23 cellular contexts compared by ENCODE assay signal in genomic region chr14:30580616-30581282, GRCh38. TPM values are rescaled to one million over a fixed set of nuclear protein-coding genes. Genes with fewer than 3 reads are reported as not detected.
A peak's percentile ranks its signal among the peaks of the same experiment; 100 is the strongest.
DNase-seq lines count a peak whose midpoint lies in the region; ATAC-seq and TF ChIP-seq lines count a peak whose summit lies in the region.
"Had no signal": no experiment of that assay in that cellular context is flagged by ENCODE, and none has a peak within 500 bp of the region (broad histone marks: within the 10 kb centered on the region; RNA-seq: fewer than 3 reads in every experiment).

No MANE protein-coding gene starts in this region.

- peaks cover 5% of the 10 kb centered on the region; the same call in 1 of the 2 replicates for H3K9me1 ChIP-seq in IMR-90 (ENCODE audit: insufficient read depth, low read length)

- H3K27ac ChIP-seq in IMR-90 (ENCODE audit: insufficient read depth, low read length) (no peak overlapping the region), osteoblast (ENCODE audit: low read depth, low read length) (no peak overlapping the region)
- H3K27ac ChIP-seq: BLaER1, PC-9, RWPE1 had no signal

- H3K4me1 Mint-ChIP-seq in chondrocyte (ENCODE audit: low read depth): peaks cover 27% of the 10 kb centered on the region

- H3K27me3 Mint-ChIP-seq in chondrocyte (ENCODE audit: low read depth): no peaks in the 10 kb centered on the region
- H3K27me3 Mint-ChIP-seq: CD4-positive, alpha-beta memory T cell; IgD-negative memory B cell had no signal

- peaks cover 11 to 46% of the 10 kb centered on the region in 2 experiments for H3K79me1 ChIP-seq in IMR-90 (ENCODE audit: low read depth in 1 of 2, low read length in 2 of 2)

- H3K4me1 ChIP-seq in IMR-90 (ENCODE audit: control insufficient read depth, insufficient read depth, low read length): peaks cover 7% of the 10 kb centered on the region
- no peaks in the 10 kb centered on the region for H3K4me1 ChIP-seq in osteoblast (ENCODE audit: insufficient read depth, low read length)
- H3K4me1 ChIP-seq: BLaER1 had no signal

- TF ChIP-seq RAD21 in IMR-90 (IDR thresholded peaks at IDR 0.05; ENCODE audit: low read length): no peak

- no peak overlapping the region for H3K14ac ChIP-seq in IMR-90 (replicated peaks; ENCODE audit: low read depth, low read length)

- no CpG with 5 or more reads among the region's 2 CpGs for WGBS in IMR-90 (ENCODE audit: extremely low coverage in 2 of 2, insufficient read length in 1 of 2), 2 experiments

- no peak overlapping the region for H2BK20ac ChIP-seq in IMR-90 (ENCODE audit: low read depth, low read length)

- no peak overlapping the region for H4K5ac ChIP-seq in IMR-90 (ENCODE audit: low read depth, low read length)

- ATAC-seq in IMR-90 (ENCODE audit: low read depth): no peak
- ATAC-seq in esophagus mucosa: no peak
- ATAC-seq in HG03521 (IDR thresholded peaks at IDR 0.05; ENCODE audit: unreplicated experiment): no peak

- dilution Hi-C loops in IMR-90 (cut with HindIII; ENCODE audit: low sequenced_read_pairs, unreplicated experiment): no loop called here

- BruUV-seq in IMR-90 (replicated peaks; lab: Mats Ljungman, UMichigan): no TSS peak

- H3K27ac Mint-ChIP-seq in chondrocyte (ENCODE audit: unreplicated experiment): peak overlapping the region; percentile 5
- H3K27ac Mint-ChIP-seq: CD4-positive, alpha-beta memory T cell; HFFc6; IgD-negative memory B cell had no signal

- H3K36me3 ChIP-seq in IMR-90 (ENCODE audit: control insufficient read depth, insufficient read depth, low read length) (peaks cover 2% of the 10 kb centered on the region; the same call in 1 of the 2 replicates), osteoblast (ENCODE audit: insufficient read depth, low read length) (peaks cover 4% of the 10 kb centered on the region)

- H3K27me3 ChIP-seq in IMR-90 (ENCODE audit: control insufficient read depth, insufficient read depth, low read length) (no peaks in the 10 kb centered on the region), osteoblast (ENCODE audit: insufficient read depth, low read length) (no peaks in the 10 kb centered on the region)
- H3K27me3 ChIP-seq: BLaER1 had no signal

- in situ Hi-C loops in IMR-90 (cut with MboI; ENCODE audit: low sequenced_read_pairs): no loop called here

- peaks cover 24% of the 10 kb centered on the region for H4K20me1 ChIP-seq in IMR-90 (ENCODE audit: insufficient read depth, low read length)
- H4K20me1 ChIP-seq in osteoblast (ENCODE audit: insufficient read depth, low read length): peaks cover 4% of the 10 kb centered on the region

- H2BK120ac ChIP-seq in IMR-90 (ENCODE audit: low read depth, low read length): no peak overlapping the region

- H3K9ac ChIP-seq in IMR-90 (ENCODE audit: low read depth, low read length): no peak overlapping the region
- H3K9ac ChIP-seq: BLaER1 had no signal

- H2BK5ac ChIP-seq in IMR-90 (ENCODE audit: low read depth, low read length, poor library complexity, severe bottlenecking): no peak overlapping the region

- H4K8ac ChIP-seq in IMR-90 (ENCODE audit: low read depth in 2 of 2, low read length in 2 of 2): no peak overlapping the region

- 0 out of 2 replicates have a peak overlapping the region, but pooled peaks have one; percentile 18 for H3K23ac ChIP-seq in IMR-90 (ENCODE audit: low read depth, low read length)

- H4K91ac ChIP-seq in IMR-90 (ENCODE audit: insufficient read depth, low read depth, low read length): no peak overlapping the region

- DNase-seq in AG08395 (ENCODE audit: low spot score) (peak; percentile 21), IMR-90 (peak; percentile 27), chondrocyte (ENCODE audit: low spot score) (no peak), osteoblast (ENCODE audit: insufficient read length, low spot score, missing footprints) (peak; percentile 18), hepatic stellate cell (ENCODE audit: low spot score) (no peak)
- DNase-seq: CD4-positive, alpha-beta memory T cell; DMS153; H7; HFFc6; Kasumi-1; MM.1S; NCI-H1092; NCI-H1436 treated with DMSO at 0.1 percent for 48 hours; NCI-H2029; NCI-H345; NCI-H524 treated with DMSO at 0.1 percent for 48 hours; PC-9; SIG-M5 had no signal

- H3K56ac ChIP-seq in IMR-90 (ENCODE audit: extremely low read depth, insufficient read depth, low read length): no peak overlapping the region

- H3K9me3 ChIP-seq in IMR-90 (ENCODE audit: control insufficient read depth, insufficient read depth, low read length): no peaks in the 10 kb centered on the region
- H3K9me3 ChIP-seq in osteoblast (ENCODE audit: low read depth, low read length): no peaks in the 10 kb centered on the region

- H3K18ac ChIP-seq in IMR-90 (ENCODE audit: low read depth, low read length): no peak overlapping the region

- intact Hi-C loops in IMR-90 (cut with micrococcal nuclease): loop anchor here (5.0 kb wide), 1 partner anchor 37 kb away; no protein-coding TSS in a partner anchor

- peaks cover 99% of the 10 kb centered on the region for H3K79me2 ChIP-seq in osteoblast (ENCODE audit: insufficient read depth, low read length)

- POLR2A ChIA-PET in IMR-90 (lab: Charles Lee; ENCODE audit: unreplicated experiment): no interaction called here

- no peak overlapping the region for H2AK5ac ChIP-seq in IMR-90 (ENCODE audit: low read depth, low read length)

- no peak overlapping the region for H2AFZ ChIP-seq in IMR-90 (replicated peaks; ENCODE audit: low read length, poor library complexity)
- no peak overlapping the region for H2AFZ ChIP-seq in osteoblast (ENCODE audit: low read length)
- H2AFZ ChIP-seq: PC-9 had no signal

- H2BK15ac ChIP-seq in IMR-90 (ENCODE audit: low read depth, low read length): no peak overlapping the region

- H2AK9ac ChIP-seq in IMR-90 (replicated peaks; ENCODE audit: low read depth, low read length, poor library complexity): no peak overlapping the region

- H3K36me3 Mint-ChIP-seq in chondrocyte (ENCODE audit: low read depth): peaks cover 9% of the 10 kb centered on the region

- peaks cover 19% of the 10 kb centered on the region for H3K9me3 Mint-ChIP-seq in chondrocyte (ENCODE audit: low read depth)

- TF ChIP-seq POLR2A in IMR-90 (IDR thresholded peaks at IDR 0.05; ENCODE audit: low read depth, low read length): no peak

- TF ChIP-seq CTCF in IMR-90 (conservative IDR thresholded peaks at IDR 0.05; ENCODE audit: low read depth, low read length) (no peak), chondrocyte (IDR thresholded peaks at IDR 0.05) (no peak), osteoblast (IDR thresholded peaks at IDR 0.05; ENCODE audit: extremely low read depth, low read depth, low read length) (no peak)

- H3K4me2 ChIP-seq in IMR-90 (ENCODE audit: low read depth, low read length) (no peak overlapping the region), osteoblast (ENCODE audit: insufficient read depth, low read length) (no peak overlapping the region)
- H3K4me2 ChIP-seq: BLaER1, PC-9 had no signal

- no peak overlapping the region for H3K4ac ChIP-seq in IMR-90 (ENCODE audit: low read depth, low read length)

- H3K4me3 Mint-ChIP-seq in chondrocyte (ENCODE audit: unreplicated experiment): no peak overlapping the region
- H3K4me3 Mint-ChIP-seq: CD4-positive, alpha-beta memory T cell; HFFc6; IgD-negative memory B cell had no signal

- CTCF ChIA-PET in IMR-90 (lab: Yijun Ruan, JAX): no interaction called here

- H3K4me3 ChIP-seq in IMR-90 (ENCODE audit: insufficient read depth, low read depth, low read length): no peak overlapping the region
- no peak overlapping the region for H3K4me3 ChIP-seq in osteoblast (ENCODE audit: insufficient read depth, low read length)
- H3K4me3 ChIP-seq: BLaER1, PC-9 had no signal

TF ChIP-seq in IMR-90, 13 proteins besides CTCF, POLR2A, EP300 and RAD21 (continues in another document):
- TF ChIP-seq CEBPB (IDR thresholded peaks at IDR 0.05; ENCODE audit: low read depth, low read length): no peak
- TF ChIP-seq RFX5 (IDR thresholded peaks at IDR 0.05; ENCODE audit: low read depth, low read length): no peak
- TF ChIP-seq SMC3 (IDR thresholded peaks at IDR 0.05; ENCODE audit: low read depth, low read length): no peak
- TF ChIP-seq USF2 (IDR thresholded peaks at IDR 0.05; ENCODE audit: low read depth, low read length): no peak
- no peak for TF ChIP-seq CHD1 (IDR thresholded peaks at IDR 0.05; ENCODE audit: low read depth, low read length)
- TF ChIP-seq RCOR1 (IDR thresholded peaks at IDR 0.05; ENCODE audit: insufficient replicate concordance, low read length): no peak
- no peak for TF ChIP-seq MAFK (IDR thresholded peaks at IDR 0.05; ENCODE audit: low read depth, low read length)
- TF ChIP-seq MAZ (IDR thresholded peaks at IDR 0.05; ENCODE audit: borderline replicate concordance, low read depth, low read length): no peak
- no peak for TF ChIP-seq NFE2L2 (IDR thresholded peaks at IDR 0.05; ENCODE audit: low read depth, low read length)
- no peak for TF ChIP-seq ELK1 (IDR thresholded peaks at IDR 0.05; ENCODE audit: borderline replicate concordance, low read depth, low read length)

RNA-seq across cellular contexts. Expression of gene G2E3, which starts 21.8 kb away (rescaled TPM):
- total RNA-seq in IMR-90 (2012; rRNA removed) (19.4 and 41.1 TPM in 2 replicates), chondrocyte (14.7 to 22.8 TPM (median 16.0 TPM) in 3 replicates), osteoblast (11.9 and 12.7 TPM in 2 replicates), esophagus mucosa (9.6 TPM)
- 6.9 and 9.6 TPM in 2 replicates for polyA plus RNA-seq in IMR-90 (2012; rRNA removed)
- polyA plus RNA-seq in IMR-90 (2012; cell fraction: cytosol; rRNA removed): 0.59 and 1.5 TPM in 2 replicates
- polyA plus RNA-seq in IMR-90 (2012; cell fraction: nucleus; rRNA removed; ENCODE audit: low replicate concordance): 1.9 and 16.3 TPM in 2 replicates

RNA-seq across cellular contexts. Expression of gene SCFD1, which starts 41.4 kb away (rescaled TPM):
- total RNA-seq in IMR-90 (2012; rRNA removed) (74.0 and 143 TPM in 2 replicates), chondrocyte (82.4 to 99.2 TPM (median 98.2 TPM) in 3 replicates), osteoblast (136 and 141 TPM in 2 replicates), esophagus mucosa (62.6 TPM)
- polyA plus RNA-seq in IMR-90 (2012; rRNA removed): 43.2 and 51.4 TPM in 2 replicates
- polyA plus RNA-seq in IMR-90 (2012; cell fraction: cytosol; rRNA removed): 6.2 and 8.8 TPM in 2 replicates
- polyA plus RNA-seq in IMR-90 (2012; cell fraction: nucleus; rRNA removed; ENCODE audit: low replicate concordance): 6.4 and 72.5 TPM in 2 replicates

Comparison
In these comparisons a context has a peak if more than half of its experiments do, and no peak if none do; other contexts are left out.
1. DNase-seq: peak in AG08395 (single experiment), IMR-90 (single experiment) and osteoblast (single experiment); none in chondrocyte (single experiment) and hepatic stellate cell (single experiment).